Comparison of ENCODE assay signal across 13 cellular contexts in genomic region chr3:132318451-132318850, GRCh38. TPM values are rescaled to one million over a fixed set of nuclear protein-coding genes. Genes with fewer than 3 reads are reported as not detected.
DNase-seq lines count a peak whose midpoint lies in the region; ATAC-seq, FAIRE-seq and TF ChIP-seq lines count a peak whose summit lies in the region.
"Had no signal": no experiment of that assay in that cellular context is flagged by ENCODE, and none has a peak within 500 bp of the region (broad histone marks: within the 10 kb centered on the region; RNA-seq: fewer than 3 reads in every experiment).

No MANE protein-coding gene starts in this region.

- intact Hi-C loops in left ventricle myocardium inferior (cut with micrococcal nuclease) (no loop called here), Right ventricle myocardium inferior (cut with DNase I) (no loop called here), upper lobe of right lung (cut with DNase I) (no loop called here)

- peaks cover 19% of the 10 kb centered on the region for H3K4me1 ChIP-seq in left ventricle myocardium inferior
- no peaks in the 10 kb centered on the region for H3K4me1 ChIP-seq in upper lobe of right lung

- no peak for ATAC-seq in Right ventricle myocardium inferior
- no peak for ATAC-seq in upper lobe of right lung

- FAIRE-seq in islet of Langerhans (lab: Jason Lieb, UNC) = peak; percentile 95
- FAIRE-seq: small intestine, TTC549 had no signal

- H3K4me3 ChIP-seq in left ventricle myocardium inferior (peak overlapping the region; percentile 36), upper lobe of right lung (peak overlapping the region; percentile 36), H7 (ENCODE audit: insufficient read depth, low read depth, low read length) (no peak overlapping the region)

- DNase-seq in left ventricle myocardium inferior = no peak
- no peak for DNase-seq in Right ventricle myocardium inferior (ENCODE audit: missing footprints)
- DNase-seq in amniotic epithelial cell (ENCODE audit: low read depth) = peak; percentile 61
- DNase-seq in upper lobe of right lung = no peak
- DNase-seq in H7 = no peak
- DNase-seq in SKM-1 treated with dmso at 0.1 percent for 144 hours (lab: John Stamatoyannopoulos, UW; ENCODE audit: unreplicated experiment) = no peak
- no peak for DNase-seq in anterior cingulate cortex (lab: John Stamatoyannopoulos, UW)
- DNase-seq: activated CD8-positive, alpha-beta memory T cell treated with anti-CD3 and anti-CD28 coated beads, Interleukin-2, amount 50 U/mL, for 48 hours; effector CD8-positive, alpha-beta T cell; NCI-H2081; small intestine had no signal

- H3K9me3 ChIP-seq in left ventricle myocardium inferior (replicated peaks) = no peaks in the 10 kb centered on the region
- no peaks in the 10 kb centered on the region for H3K9me3 ChIP-seq in upper lobe of right lung

- H3K27me3 ChIP-seq in left ventricle myocardium inferior (ENCODE audit: low read depth) (no peaks in the 10 kb centered on the region), upper lobe of right lung (no peaks in the 10 kb centered on the region), H7 (ENCODE audit: control insufficient read depth, insufficient read depth, low read length) (no peaks in the 10 kb centered on the region)

- peak overlapping the region; percentile 65 for H3K27ac ChIP-seq in left ventricle myocardium inferior (replicated peaks)
- peak overlapping the region; percentile 88 for H3K27ac ChIP-seq in upper lobe of right lung

- no peak for TF ChIP-seq CTCF in left ventricle myocardium inferior (IDR thresholded peaks at IDR 0.05; ENCODE audit: borderline replicate concordance)
- no peak for TF ChIP-seq CTCF in upper lobe of right lung (IDR thresholded peaks at IDR 0.05)

- H3K36me3 ChIP-seq in left ventricle myocardium inferior (no peaks in the 10 kb centered on the region), upper lobe of right lung (no peaks in the 10 kb centered on the region), H7 (replicated peaks; ENCODE audit: control insufficient read depth, insufficient read depth, low read length) (no peaks in the 10 kb centered on the region)

RNA-seq across cellular contexts. Expression of gene ACP3, which starts 1.2 kb away (rescaled TPM):
- total RNA-seq in left ventricle myocardium inferior (1.3 TPM), Right ventricle myocardium inferior (2.0 TPM), upper lobe of right lung (11.5 TPM)
- total RNA-seq in H7 (2014; rRNA removed; shearing (Covaris generic)) = 0.62 and 2.5 TPM in 2 replicates
